ENCODE assay signal across 18 cellular contexts in the genomic region with DNA sequence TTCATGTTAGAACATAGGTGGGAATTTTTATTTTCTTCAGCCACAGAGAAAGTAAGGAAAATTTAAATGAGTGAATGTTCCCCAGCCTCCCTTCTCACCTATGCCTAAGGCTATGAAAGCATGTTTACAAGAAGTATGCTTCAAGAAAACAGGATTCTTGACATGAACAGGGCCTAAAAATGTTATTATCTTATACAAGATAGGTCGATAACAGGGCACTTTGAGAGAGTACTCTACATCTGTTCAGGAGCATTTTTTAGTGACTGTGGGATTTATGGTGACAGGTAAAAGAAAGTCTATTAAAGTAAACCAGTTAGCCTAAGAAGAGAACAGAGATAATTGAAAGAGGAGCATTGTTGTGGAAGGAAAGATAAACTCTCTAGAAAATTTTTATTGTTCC.
DNase-seq lines count a peak whose midpoint lies in the region; TF ChIP-seq lines count a peak whose summit lies in the region.
"Had no signal": no experiment of that assay in that cellular context is flagged by ENCODE, and none has a peak within 500 bp of the region (broad histone marks: within the 10 kb centered on the region; RNA-seq: fewer than 3 reads in every experiment).

No MANE protein-coding gene starts in this region.

- TF ChIP-seq CTCF in mesothelial cell of epicardium (IDR thresholded peaks at IDR 0.05; ENCODE audit: unreplicated experiment) (no peak), progenitor cell of endocrine pancreas (IDR thresholded peaks at IDR 0.05; ENCODE audit: unreplicated experiment) (no peak)

- DNase-seq in NCI-H82 treated with DMSO at 0.1 percent for 48 hours (lab: John Stamatoyannopoulos, UW; ENCODE audit: unreplicated experiment) (peak; percentile 18), mesothelial cell of epicardium (ENCODE audit: low spot score in 2 of 2, unreplicated experiment in 2 of 2) (no peak), progenitor cell of endocrine pancreas (ENCODE audit: low spot score, unreplicated experiment) (no peak), NCI-H345 treated with DMSO at 0.1 percent for 48 hours (lab: John Stamatoyannopoulos, UW; ENCODE audit: unreplicated experiment) (no peak), RKO (ENCODE audit: low spot score) (no peak)
- no peak for DNase-seq in activated CD8-positive, alpha-beta memory T cell treated with anti-CD3 and anti-CD28 coated beads, Interleukin-2, amount 50 U/mL, for 4 hours
- DNase-seq: 8988T; ACHN; AML-193; BE2C; CD4-positive, alpha-beta T cell; CD8-positive, alpha-beta memory T cell; DMS 273 treated with DMSO at 0.1 percent for 48 hours; DMS79; GF-D8; H9 had no signal

- H3K4me1 Mint-ChIP-seq in mesothelial cell of epicardium (peaks cover 39% of the 10 kb centered on the region), progenitor cell of endocrine pancreas (ENCODE audit: low read depth) (peaks cover 29% of the 10 kb centered on the region)
- H3K4me1 Mint-ChIP-seq: CD14-positive monocyte; CD8-positive, alpha-beta memory T cell had no signal

- peak overlapping the region; percentile 90 for H3K27ac Mint-ChIP-seq in mesothelial cell of epicardium
- peak overlapping the region; percentile 65 for H3K27ac Mint-ChIP-seq in progenitor cell of endocrine pancreas
- H3K27ac Mint-ChIP-seq: CD14-positive monocyte; CD4-positive, alpha-beta T cell; CD8-positive, alpha-beta memory T cell; GM23338; H9 had no signal

- no peaks in the 10 kb centered on the region for H3K36me3 Mint-ChIP-seq in mesothelial cell of epicardium
- H3K36me3 Mint-ChIP-seq in progenitor cell of endocrine pancreas (ENCODE audit: insufficient read depth) = no peaks in the 10 kb centered on the region
- H3K36me3 Mint-ChIP-seq: CD14-positive monocyte; CD8-positive, alpha-beta memory T cell had no signal

- H3K4me3 Mint-ChIP-seq in mesothelial cell of epicardium (no peak overlapping the region), progenitor cell of endocrine pancreas (ENCODE audit: low read depth) (peak overlapping the region; percentile 12)
- H3K4me3 Mint-ChIP-seq: CD14-positive monocyte; CD4-positive, alpha-beta T cell; CD8-positive, alpha-beta memory T cell; GM23338; H9 had no signal

- no peaks in the 10 kb centered on the region for H3K27me3 Mint-ChIP-seq in mesothelial cell of epicardium (ENCODE audit: low read depth)
- no peaks in the 10 kb centered on the region for H3K27me3 Mint-ChIP-seq in progenitor cell of endocrine pancreas
- H3K27me3 Mint-ChIP-seq: CD4-positive, alpha-beta T cell had no signal

- H3K9me3 Mint-ChIP-seq in mesothelial cell of epicardium = no peaks in the 10 kb centered on the region
- H3K9me3 Mint-ChIP-seq in progenitor cell of endocrine pancreas (ENCODE audit: low read depth) = no peaks in the 10 kb centered on the region
- H3K9me3 Mint-ChIP-seq: CD4-positive, alpha-beta T cell; CD8-positive, alpha-beta memory T cell; GM23338; H9 had no signal
